Comparison of ENCODE assay signal across 32 cellular contexts in genomic region chr2:46765045-46765444, GRCh38.
"Had no signal": no experiment of that assay in that cellular context is flagged by ENCODE, and none has a peak within 500 bp of the region (broad histone marks: within the 10 kb centered on the region; RNA-seq: fewer than 3 reads in every experiment).

No MANE protein-coding gene starts in this region.

- H3K27ac ChIP-seq: brain microvascular endothelial cell, coronary artery, dorsolateral prefrontal cortex, WERI-Rb-1 had no signal

- H3K27me3 Mint-ChIP-seq: activated CD4-positive, alpha-beta memory T cell treated with anti-CD3 and anti-CD28 coated beads for 36 hours; activated CD4-positive, alpha-beta T cell treated with anti-CD3 and anti-CD28 coated beads for 36 hours; activated naive CD8-positive, alpha-beta T cell; activated T-helper 17 cell treated with anti-CD3 and anti-CD28 coated beads, Interleukin-2, amount 50 U/mL, for 72 hours; central memory CD8-positive, alpha-beta T cell; dendritic cell treated with granulocyte-macrophage colony-stimulating factor and Interleukin-4, amounts not matched to agents 40 ng/mL and 50 ng/mL, for 4 days; T-helper 17 cell had no signal

- DNase-seq: activated CD4-positive, alpha-beta memory T cell treated with anti-CD3 and anti-CD28 coated beads for 36 hours; activated CD4-positive, alpha-beta T cell treated with anti-CD3 and anti-CD28 coated beads for 36 hours; activated CD4-positive, alpha-beta T cell treated with anti-CD3 and anti-CD28 coated beads, Interleukin-2, amount 10 ng/mL, durations not matched to agents 24 days and 14 days; activated CD4-positive, CD25-positive, alpha-beta regulatory T cell; activated CD4-positive, CD25-positive, alpha-beta regulatory T cell treated with anti-CD3 and anti-CD28 coated beads, Interleukin-2, amount 50 U/mL, for 72 hours; activated CD8-positive, alpha-beta memory T cell treated with anti-CD3 and anti-CD28 coated beads, Interleukin-2, amount 50 U/mL, for 48 hours; activated effector memory CD4-positive, alpha-beta T cell treated with Interleukin-2 at 50 U/mL for 16 hours; activated gamma-delta T cell treated with Interleukin-2 at 50 U/mL for 16 hours; activated naive CD4-positive, alpha-beta T cell treated with anti-CD3 and anti-CD28 coated beads, Interleukin-2, amount 50 U/mL, for 16 hours; activated naive CD4-positive, alpha-beta T cell treated with Interleukin-2 at 50 U/mL for 16 hours; activated T-cell treated with anti-CD3 and anti-CD28 coated beads, Interleukin-2, amount 50 U/mL, for 4 hours; amniotic stem cell; anterior cingulate cortex; brain microvascular endothelial cell; dorsolateral prefrontal cortex; effector memory CD4-positive, alpha-beta T cell; endodermal cell; foreskin fibroblast; head of caudate nucleus; T-helper 17 cell; T1000; WERI-Rb-1 had no signal

- H3K4me1 Mint-ChIP-seq: activated CD4-positive, alpha-beta T cell treated with anti-CD3 and anti-CD28 coated beads for 36 hours; activated CD4-positive, alpha-beta T cell treated with anti-CD3 and anti-CD28 coated beads, Interleukin-2, amount 10 ng/mL, durations not matched to agents 24 days and 14 days; activated T-helper 17 cell treated with anti-CD3 and anti-CD28 coated beads, Interleukin-2, amount 50 U/mL, for 72 hours; central memory CD8-positive, alpha-beta T cell had no signal

- H3K4me3 Mint-ChIP-seq: activated CD4-positive, alpha-beta memory T cell treated with anti-CD3 and anti-CD28 coated beads for 36 hours; activated CD4-positive, alpha-beta T cell treated with anti-CD3 and anti-CD28 coated beads for 36 hours; activated CD4-positive, alpha-beta T cell treated with anti-CD3 and anti-CD28 coated beads, Interleukin-2, amount 10 ng/mL, durations not matched to agents 24 days and 14 days; activated naive CD8-positive, alpha-beta T cell; activated T-cell treated with anti-CD3 and anti-CD28 coated beads, Interleukin-2, amount 50 U/mL, for 4 hours; activated T-helper 17 cell treated with anti-CD3 and anti-CD28 coated beads, Interleukin-2, amount 50 U/mL, for 72 hours; central memory CD8-positive, alpha-beta T cell; dendritic cell treated with granulocyte-macrophage colony-stimulating factor and Interleukin-4, amounts not matched to agents 40 ng/mL and 50 ng/mL, for 4 days; endodermal cell; T-helper 17 cell; T-helper 2 cell treated with Interferon-gamma antibody and Interleukin-4, amounts not matched to agents 5 μg/mL and 100 μg/mL, for 36 hours had no signal

- H3K9me3 Mint-ChIP-seq: activated CD4-positive, alpha-beta memory T cell treated with anti-CD3 and anti-CD28 coated beads for 36 hours; activated CD4-positive, alpha-beta T cell treated with anti-CD3 and anti-CD28 coated beads, Interleukin-2, amount 10 ng/mL, durations not matched to agents 24 days and 14 days; activated T-cell treated with anti-CD3 and anti-CD28 coated beads, Interleukin-2, amount 50 U/mL, for 4 hours; activated T-helper 17 cell treated with anti-CD3 and anti-CD28 coated beads, Interleukin-2, amount 50 U/mL, for 72 hours; central memory CD8-positive, alpha-beta T cell; dendritic cell treated with granulocyte-macrophage colony-stimulating factor and Interleukin-4, amounts not matched to agents 40 ng/mL and 50 ng/mL, for 4 days; T-helper 2 cell treated with Interferon-gamma antibody and Interleukin-4, amounts not matched to agents 5 μg/mL and 100 μg/mL, for 36 hours had no signal

- H3K36me3 Mint-ChIP-seq: activated CD4-positive, alpha-beta memory T cell treated with anti-CD3 and anti-CD28 coated beads for 36 hours had no signal

- H3K36me3 ChIP-seq: brain microvascular endothelial cell, WERI-Rb-1 had no signal

- ATAC-seq: activated CD4-positive, alpha-beta T cell treated with anti-CD3 and anti-CD28 coated beads for 36 hours; activated T-cell treated with anti-CD3 and anti-CD28 coated beads, Interleukin-2, amount 50 U/mL, for 4 hours; activated T-helper 17 cell treated with anti-CD3 and anti-CD28 coated beads, Interleukin-2, amount 50 U/mL, for 72 hours; esophagus mucosa; T-helper 17 cell had no signal

- H3K4me3 ChIP-seq: coronary artery, dorsolateral prefrontal cortex had no signal

- H3K27me3 ChIP-seq: brain microvascular endothelial cell, dorsolateral prefrontal cortex had no signal

- H3K27ac Mint-ChIP-seq: activated CD4-positive, alpha-beta memory T cell treated with anti-CD3 and anti-CD28 coated beads for 36 hours; activated CD4-positive, alpha-beta T cell treated with anti-CD3 and anti-CD28 coated beads for 36 hours; activated CD4-positive, alpha-beta T cell treated with anti-CD3 and anti-CD28 coated beads, Interleukin-2, amount 10 ng/mL, durations not matched to agents 24 days and 14 days; activated naive CD8-positive, alpha-beta T cell; activated T-helper 17 cell treated with anti-CD3 and anti-CD28 coated beads, Interleukin-2, amount 50 U/mL, for 72 hours; dendritic cell treated with granulocyte-macrophage colony-stimulating factor and Interleukin-4, amounts not matched to agents 40 ng/mL and 50 ng/mL, for 4 days; endodermal cell; T-helper 2 cell treated with Interferon-gamma antibody and Interleukin-4, amounts not matched to agents 5 μg/mL and 100 μg/mL, for 36 hours had no signal

- FAIRE-seq: astrocyte, bronchial epithelial cell, frontal cortex had no signal
